17 cellular contexts compared by ENCODE assay signal in the genomic region with DNA sequence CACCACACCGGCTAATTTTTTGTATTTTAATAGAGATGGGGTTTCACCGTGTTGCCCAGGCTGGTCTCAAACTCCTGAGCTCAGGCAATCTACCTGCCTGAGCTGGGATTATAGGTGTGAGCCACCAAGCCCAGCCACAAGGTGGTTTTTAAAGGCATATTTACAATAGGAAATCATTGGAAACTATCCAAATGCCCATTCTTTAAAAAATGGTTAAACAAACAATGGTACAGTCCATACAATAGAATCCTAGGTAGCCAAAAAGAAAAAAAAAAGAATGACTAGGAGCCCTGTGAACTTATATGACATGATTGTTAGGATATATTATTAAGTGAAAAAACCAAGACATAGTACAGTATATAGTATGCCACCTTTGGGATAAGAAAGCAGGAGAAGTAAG. TPM values are rescaled to one million over a fixed set of nuclear protein-coding genes. Genes with fewer than 3 reads are reported as not detected.
DNase-seq lines count a peak whose midpoint lies in the region; ATAC-seq and TF ChIP-seq lines count a peak whose summit lies in the region.
"Had no signal": no experiment of that assay in that cellular context is flagged by ENCODE, and none has a peak within 500 bp of the region (broad histone marks: within the 10 kb centered on the region; RNA-seq: fewer than 3 reads in every experiment).

No MANE protein-coding gene starts in this region.

- POLR2A ChIA-PET in activated CD4-positive, alpha-beta memory T cell treated with anti-CD3 and anti-CD28 coated beads for 36 hours (lab: Charles Lee) = interaction anchor here (1.0 to 1.1 kb wide), 2 partner anchors 21 to 42 kb away, joined by 4 read pairs; no protein-coding TSS in a partner anchor
- POLR2A ChIA-PET in activated CD4-positive, alpha-beta memory T cell treated with anti-CD3 and anti-CD28 coated beads, Interleukin-2, amount 10 ng/mL, durations not matched to agents 7 days and 5 days (lab: Charles Lee) = interaction anchor here (0.9 to 7.4 kb wide), 3 partner anchors 19 to 50 kb away, joined by 3 to 188 read pairs (median 3); no protein-coding TSS in a partner anchor

- intact Hi-C loops in activated CD4-positive, alpha-beta memory T cell treated with anti-CD3 and anti-CD28 coated beads for 36 hours (cut with micrococcal nuclease) = no loop called here
- intact Hi-C loops in gastrocnemius medialis (cut with DNase I; ENCODE audit: low total_unique reads) = no loop called here
- intact Hi-C loops in dorsolateral prefrontal cortex (cut with DNase I) = no loop called here

- DNase-seq in activated CD4-positive, alpha-beta memory T cell treated with anti-CD3 and anti-CD28 coated beads for 36 hours = no peak
- DNase-seq in activated CD4-positive, alpha-beta memory T cell treated with anti-CD3 and anti-CD28 coated beads, Interleukin-2, amount 10 ng/mL, durations not matched to agents 7 days and 5 days = no peak
- DNase-seq in NCI-H2029 treated with DMSO at 0.1 percent for 48 hours (lab: John Stamatoyannopoulos, UW) = peak; percentile 16
- DNase-seq in endodermal cell = no peak
- no peak for DNase-seq in gastrocnemius medialis
- DNase-seq in dorsolateral prefrontal cortex = no peak
- no peak for DNase-seq in NK-92 (lab: John Stamatoyannopoulos, UW; ENCODE audit: unreplicated experiment)
- DNase-seq: amniotic stem cell; CD8-positive, alpha-beta T cell; glutamatergic neuron; IMR-90; islet precursor cell; NCI-H446 treated with DMSO at 0.1 percent for 48 hours; occipital lobe; stimulated activated CD4-positive, alpha-beta T cell treated with anti-CD3 and anti-CD28 coated beads, Interleukin-4, amount 100 ng/mL, for 4 hours had no signal

- H3K4me1 Mint-ChIP-seq in activated CD4-positive, alpha-beta memory T cell treated with anti-CD3 and anti-CD28 coated beads for 36 hours (ENCODE audit: low read depth) = peaks cover 44% of the 10 kb centered on the region
- H3K4me1 Mint-ChIP-seq in activated CD4-positive, alpha-beta memory T cell treated with anti-CD3 and anti-CD28 coated beads, Interleukin-2, amount 10 ng/mL, durations not matched to agents 7 days and 5 days = peaks cover 44% of the 10 kb centered on the region
- H3K4me1 Mint-ChIP-seq in endodermal cell = peaks cover 38% of the 10 kb centered on the region

- no peak for TF ChIP-seq POLR2A in gastrocnemius medialis (IDR thresholded peaks at IDR 0.05)

- H3K9ac ChIP-seq in endodermal cell (ENCODE audit: extremely low read depth, low read length, poor library complexity, severe bottlenecking) = no peak overlapping the region

- H3K27ac ChIP-seq in endodermal cell (ENCODE audit: low read depth, low read length) = no peak overlapping the region
- H3K27ac ChIP-seq in gastrocnemius medialis = peak overlapping the region in 3 of 4 donors; percentile 33 to 84 (median 81)
- H3K27ac ChIP-seq in dorsolateral prefrontal cortex = no peak overlapping the region

- H3K4me3 ChIP-seq in endodermal cell (ENCODE audit: low read length) = no peak overlapping the region
- H3K4me3 ChIP-seq in gastrocnemius medialis = no peak overlapping the region
- no peak overlapping the region for H3K4me3 ChIP-seq in dorsolateral prefrontal cortex

- H3K36me3 ChIP-seq in endodermal cell (ENCODE audit: control insufficient read depth, insufficient read depth, low read length) (peaks cover 4% of the 10 kb centered on the region), gastrocnemius medialis (no peaks in the 10 kb centered on the region)

- no peak overlapping the region for H3K4me3 Mint-ChIP-seq in activated CD4-positive, alpha-beta memory T cell treated with anti-CD3 and anti-CD28 coated beads for 36 hours
- no peak overlapping the region for H3K4me3 Mint-ChIP-seq in activated CD4-positive, alpha-beta memory T cell treated with anti-CD3 and anti-CD28 coated beads, Interleukin-2, amount 10 ng/mL, durations not matched to agents 7 days and 5 days
- no peak overlapping the region for H3K4me3 Mint-ChIP-seq in endodermal cell

- H3K9me3 ChIP-seq in endodermal cell (ENCODE audit: control insufficient read depth, low read length) (no peaks in the 10 kb centered on the region), gastrocnemius medialis (no peaks in the 10 kb centered on the region)

- in situ Hi-C loops in gastrocnemius medialis (cut with MboI; ENCODE audit: low sequenced_read_pairs in 4 of 4) = loop anchor here in 1 of 4 donors (5.0 kb wide), 1 partner anchor 50 kb away; no protein-coding TSS in a partner anchor

- CTCF ChIA-PET in activated CD4-positive, alpha-beta memory T cell treated with anti-CD3 and anti-CD28 coated beads for 36 hours (lab: Charles Lee) = interaction anchor here (1.3 to 1.5 kb wide), 2 partner anchors 43 to 70 kb away, joined by 4 read pairs; no protein-coding TSS in a partner anchor
- CTCF ChIA-PET in activated CD4-positive, alpha-beta memory T cell treated with anti-CD3 and anti-CD28 coated beads, Interleukin-2, amount 10 ng/mL, durations not matched to agents 7 days and 5 days (lab: Charles Lee) = interaction anchor here (0.8 to 1.4 kb wide), 3 partner anchors 21 to 69 kb away, joined by 3 to 4 read pairs (median 3); no protein-coding TSS in a partner anchor

- peak; percentile 42 for TF ChIP-seq CTCF in endodermal cell (conservative IDR thresholded peaks at IDR 0.05)
- TF ChIP-seq CTCF in gastrocnemius medialis (IDR thresholded peaks at IDR 0.05 in 4 of 5, conservative IDR thresholded peaks at IDR 0.05 in 1 of 5) = no peak
- TF ChIP-seq CTCF in dorsolateral prefrontal cortex (IDR thresholded peaks at IDR 0.05 in 54 of 56, conservative IDR thresholded peaks at IDR 0.05 in 2 of 56; ENCODE audit: low read depth in 1 of 56, partially characterized antibody in 56 of 56) = no peak

- WGBS in endodermal cell (ENCODE audit: insufficient coverage in 1 of 2, insufficient read length in 1 of 2), 2 experiments = 95 to 100% methylated on average over 2 of the region's 2 CpGs

- H3K27ac Mint-ChIP-seq in activated CD4-positive, alpha-beta memory T cell treated with anti-CD3 and anti-CD28 coated beads for 36 hours = peak overlapping the region; percentile 28
- no peak overlapping the region for H3K27ac Mint-ChIP-seq in activated CD4-positive, alpha-beta memory T cell treated with anti-CD3 and anti-CD28 coated beads, Interleukin-2, amount 10 ng/mL, durations not matched to agents 7 days and 5 days
- no peak overlapping the region for H3K27ac Mint-ChIP-seq in endodermal cell
- H3K27ac Mint-ChIP-seq: CD8-positive, alpha-beta T cell had no signal

- H3K27me3 ChIP-seq in endodermal cell (ENCODE audit: control insufficient read depth, insufficient read depth, low read length, poor library complexity, severe bottlenecking) (no peaks in the 10 kb centered on the region), gastrocnemius medialis (no peaks in the 10 kb centered on the region), dorsolateral prefrontal cortex (no peaks in the 10 kb centered on the region)

- no peaks in the 10 kb centered on the region for H3K27me3 Mint-ChIP-seq in activated CD4-positive, alpha-beta memory T cell treated with anti-CD3 and anti-CD28 coated beads for 36 hours
- H3K27me3 Mint-ChIP-seq in activated CD4-positive, alpha-beta memory T cell treated with anti-CD3 and anti-CD28 coated beads, Interleukin-2, amount 10 ng/mL, durations not matched to agents 7 days and 5 days = no peaks in the 10 kb centered on the region
- H3K27me3 Mint-ChIP-seq in endodermal cell (ENCODE audit: insufficient read depth) = peaks cover 20% of the 10 kb centered on the region
- H3K27me3 Mint-ChIP-seq: central memory CD8-positive, alpha-beta T cell had no signal

- H3K9me3 Mint-ChIP-seq in activated CD4-positive, alpha-beta memory T cell treated with anti-CD3 and anti-CD28 coated beads for 36 hours = no peaks in the 10 kb centered on the region
- H3K9me3 Mint-ChIP-seq in activated CD4-positive, alpha-beta memory T cell treated with anti-CD3 and anti-CD28 coated beads, Interleukin-2, amount 10 ng/mL, durations not matched to agents 7 days and 5 days = no peaks in the 10 kb centered on the region
- H3K9me3 Mint-ChIP-seq in endodermal cell = no peaks in the 10 kb centered on the region
- H3K9me3 Mint-ChIP-seq: CD8-positive, alpha-beta T cell; central memory CD8-positive, alpha-beta T cell had no signal

- H3K36me3 Mint-ChIP-seq in activated CD4-positive, alpha-beta memory T cell treated with anti-CD3 and anti-CD28 coated beads for 36 hours = peaks cover 27% of the 10 kb centered on the region
- H3K36me3 Mint-ChIP-seq in activated CD4-positive, alpha-beta memory T cell treated with anti-CD3 and anti-CD28 coated beads, Interleukin-2, amount 10 ng/mL, durations not matched to agents 7 days and 5 days (ENCODE audit: low read depth) = peaks cover 77% of the 10 kb centered on the region
- peaks cover 8% of the 10 kb centered on the region for H3K36me3 Mint-ChIP-seq in endodermal cell (ENCODE audit: low read depth)

- peaks cover 8% of the 10 kb centered on the region for H3K4me1 ChIP-seq in endodermal cell (ENCODE audit: control insufficient read depth, insufficient read depth, low read length)
- peaks cover 33 to 58% of the 10 kb centered on the region in 2 donors for H3K4me1 ChIP-seq in gastrocnemius medialis

- ATAC-seq in gastrocnemius medialis = no peak
- no peak for ATAC-seq in GM21515 (IDR thresholded peaks at IDR 0.05; ENCODE audit: unreplicated experiment)
- ATAC-seq: CD8-positive, alpha-beta T cell had no signal

RNA-seq across cellular contexts. Expression of a gene that starts 5.3 kb away (rescaled TPM):
- total RNA-seq in activated CD4-positive, alpha-beta memory T cell treated with anti-CD3 and anti-CD28 coated beads for 36 hours = 10 to 100 TPM; 48.1 to 52.7 TPM
- total RNA-seq in activated CD4-positive, alpha-beta memory T cell treated with anti-CD3 and anti-CD28 coated beads, Interleukin-2, amount 10 ng/mL, durations not matched to agents 7 days and 5 days = 100 to 1,000 TPM; 112 to 116 TPM
- total RNA-seq in endodermal cell (10 to 100 TPM; 34.9 to 60.0 TPM), gastrocnemius medialis (10 to 100 TPM in 3 of 4 donors, 1 to 10 TPM in 1; 9.3 to 19.0 (median 12.0) TPM), dorsolateral prefrontal cortex (100 to 1,000 TPM in 118 of 120 experiments, 10 to 100 TPM in 2; 87.0 to 184 (median 142) TPM)
- polyA plus RNA-seq in endodermal cell (2013, experiment 1 of 2) = 67.4 TPM
- polyA plus RNA-seq in endodermal cell (2013, experiment 2 of 2) = 64.6 TPM

Comparison
In these comparisons a context has a peak if more than half of its experiments do, and no peak if none do; other contexts are left out.
1. H3K27ac ChIP-seq: peak in gastrocnemius medialis (3 of 4); none in endodermal cell (single experiment) and dorsolateral prefrontal cortex (0 of 59).